Comparison of ENCODE assay signal across 23 cellular contexts in genomic region chr11:34844466-34845112, GRCh38.
"Had no signal": no experiment of that assay in that cellular context is flagged by ENCODE, and none has a peak within 500 bp of the region (broad histone marks: within the 10 kb centered on the region; RNA-seq: fewer than 3 reads in every experiment).

No MANE protein-coding gene starts in this region.

- H3K4me3 ChIP-seq: SJSA1, SK-N-MC had no signal

- FAIRE-seq: RCC 7860 had no signal

- H3K36me3 ChIP-seq: SJSA1 had no signal

- H3K4me2 ChIP-seq: KMS-11 had no signal

- H3K27ac ChIP-seq: KMS-11, SJSA1, SK-N-MC had no signal

- H3K9me3 ChIP-seq: SJSA1 had no signal

- DNase-seq: IMR-90, Kasumi-1, MM.1S, MV-4-11, NCI-H1048, NCI-H1105, NCI-H1417, NCI-H1436 treated with DMSO at 0.1 percent for 48 hours, NCI-H1694, NCI-H187 treated with DMSO at 0.1 percent for 48 hours, NCI-H2029 treated with DMSO at 0.1 percent for 48 hours, NCI-H2171 treated with DMSO at 0.1 percent for 48 hours, NCI-H345, NCI-H524, NCI-H526 treated with DMSO at 0.1 percent for 48 hours, NCI-H774, Right ventricle myocardium superior, RPMI8226, SIG-M5 had no signal

- H3K4me1 ChIP-seq: SJSA1 had no signal

- H3K9ac ChIP-seq: KMS-11 had no signal
